Comparison of ENCODE assay signal across 9 cellular contexts in genomic region chr7:158495780-158496179, GRCh38.
A peak's percentile ranks its signal among the peaks of the same experiment; 100 is the strongest.
DNase-seq lines count a peak whose midpoint lies in the region; ATAC-seq, FAIRE-seq and TF ChIP-seq lines count a peak whose summit lies in the region.
"Had no signal": no experiment of that assay in that cellular context is flagged by ENCODE, and none has a peak within 500 bp of the region (broad histone marks: within the 10 kb centered on the region; RNA-seq: fewer than 3 reads in every experiment).

No MANE protein-coding gene starts in this region.

- in situ Hi-C loops in gastrocnemius medialis (cut with MboI; ENCODE audit: low sequenced_read_pairs in 4 of 4) = no loop called here

- DNase-seq in D721Med (ENCODE audit: insufficient read length, low spot score) (peak; percentile 53), H7 (peak; percentile 91), hepatocyte (ENCODE audit: low spot score) (peak; percentile 46), aorta (no peak), lower leg skin (ENCODE audit: low spot score in 2 of 2) (no peak), gastrocnemius medialis (no peak)
- no peak for DNase-seq in activated T-helper 1 cell treated with anti-CD3 and anti-CD28 coated beads, Interleukin-12 subunit alpha, Interleukin-12 subunit beta, Interleukin-2, Interleukin-4 antibody, amounts not matched to agents 30 ng/mL and 10 ng/mL and 1 ng/mL, durations not matched to agents 14 hours and 24 hours and 36 hours (ENCODE audit: low spot score)

- H3K4me1 ChIP-seq in OCI-LY1 (ENCODE audit: insufficient read depth, low read length, severe bottlenecking) (peaks cover 59% of the 10 kb centered on the region), hepatocyte (ENCODE audit: insufficient read depth) (peaks cover 14% of the 10 kb centered on the region), aorta (ENCODE audit: control insufficient read depth in 1 of 2, insufficient read depth in 2 of 2, low read length in 2 of 2) (no peaks in the 10 kb centered on the region), gastrocnemius medialis (no peaks in the 10 kb centered on the region)

- H3K4me3 ChIP-seq in H7 (ENCODE audit: insufficient read depth, low read depth, low read length) (no peak overlapping the region), OCI-LY1 (ENCODE audit: low read depth, low read length, poor library complexity, severe bottlenecking) (no peak overlapping the region), hepatocyte (no peak overlapping the region), aorta (ENCODE audit: low read length in 2 of 2) (no peak overlapping the region), lower leg skin (ENCODE audit: low read depth, poor library complexity, severe bottlenecking) (no peak overlapping the region), gastrocnemius medialis (no peak overlapping the region)

- H3K79me2 ChIP-seq in OCI-LY1 (ENCODE audit: insufficient read depth, low read length) (no peaks in the 10 kb centered on the region), hepatocyte (no peaks in the 10 kb centered on the region)

- ATAC-seq in aorta (ENCODE audit: low FRiP score) = no peak
- no peak for ATAC-seq in gastrocnemius medialis

- H2AFZ ChIP-seq in OCI-LY1 (ENCODE audit: low read length) = no peak overlapping the region
- H2AFZ ChIP-seq in hepatocyte = no peak overlapping the region

- TF ChIP-seq POLR2A in lower leg skin (IDR thresholded peaks at IDR 0.05) (no peak), gastrocnemius medialis (IDR thresholded peaks at IDR 0.05) (no peak)

- H3K9me2 ChIP-seq in OCI-LY1 (ENCODE audit: low read depth, low read length) = no peaks in the 10 kb centered on the region
- no peaks in the 10 kb centered on the region for H3K9me2 ChIP-seq in hepatocyte (replicated peaks; ENCODE audit: insufficient read depth)

- peak overlapping the region; percentile 11; the same call in 1 of the 2 replicates for H3K9ac ChIP-seq in OCI-LY1 (ENCODE audit: low read length)

- intact Hi-C loops in aorta (cut with DNase I) (no loop called here), lower leg skin (cut with DNase I; ENCODE audit: low total_unique reads) (no loop called here), gastrocnemius medialis (cut with DNase I; ENCODE audit: low total_unique reads) (no loop called here)
- intact Hi-C loops in activated T-helper 1 cell treated with anti-CD3 and anti-CD28 coated beads, Interleukin-12 subunit alpha, Interleukin-12 subunit beta, Interleukin-2, Interleukin-4 antibody, amounts not matched to agents 30 ng/mL and 10 ng/mL and 1 ng/mL, durations not matched to agents 14 hours and 24 hours and 36 hours (cut with micrococcal nuclease) = no loop called here

- no peak overlapping the region for H3K27ac Mint-ChIP-seq in activated T-helper 1 cell treated with anti-CD3 and anti-CD28 coated beads, Interleukin-12 subunit alpha, Interleukin-12 subunit beta, Interleukin-2, Interleukin-4 antibody, amounts not matched to agents 30 ng/mL and 10 ng/mL and 1 ng/mL, durations not matched to agents 14 hours and 24 hours and 36 hours

- H3K27me3 ChIP-seq in H7 (ENCODE audit: control insufficient read depth, insufficient read depth, low read length) = no peaks in the 10 kb centered on the region
- H3K27me3 ChIP-seq in OCI-LY1 (ENCODE audit: insufficient read depth, low read length) = no peaks in the 10 kb centered on the region
- peaks cover 10% of the 10 kb centered on the region for H3K27me3 ChIP-seq in hepatocyte
- H3K27me3 ChIP-seq in aorta (ENCODE audit: control insufficient read depth in 1 of 2, insufficient read depth in 2 of 2, low read length in 1 of 2) = no peaks in the 10 kb centered on the region
- H3K27me3 ChIP-seq in gastrocnemius medialis = peaks cover 0 to 9% (median 0%) of the 10 kb centered on the region in 3 donors

- H3K9me3 ChIP-seq in OCI-LY1 (ENCODE audit: low read length) (no peaks in the 10 kb centered on the region), hepatocyte (ENCODE audit: low read depth) (no peaks in the 10 kb centered on the region), aorta (ENCODE audit: control insufficient read depth, low read length) (no peaks in the 10 kb centered on the region), gastrocnemius medialis (no peaks in the 10 kb centered on the region)

- H3K9me3 Mint-ChIP-seq in activated T-helper 1 cell treated with anti-CD3 and anti-CD28 coated beads, Interleukin-12 subunit alpha, Interleukin-12 subunit beta, Interleukin-2, Interleukin-4 antibody, amounts not matched to agents 30 ng/mL and 10 ng/mL and 1 ng/mL, durations not matched to agents 14 hours and 24 hours and 36 hours = no peaks in the 10 kb centered on the region

- H4K20me1 ChIP-seq in OCI-LY1 (ENCODE audit: insufficient read depth, low read length) = no peaks in the 10 kb centered on the region
- H4K20me1 ChIP-seq in hepatocyte (ENCODE audit: insufficient read depth, poor library complexity, severe bottlenecking) = no peaks in the 10 kb centered on the region

- no peak overlapping the region for H3K4me3 Mint-ChIP-seq in activated T-helper 1 cell treated with anti-CD3 and anti-CD28 coated beads, Interleukin-12 subunit alpha, Interleukin-12 subunit beta, Interleukin-2, Interleukin-4 antibody, amounts not matched to agents 30 ng/mL and 10 ng/mL and 1 ng/mL, durations not matched to agents 14 hours and 24 hours and 36 hours

- no peaks in the 10 kb centered on the region for H3K36me3 ChIP-seq in H7 (replicated peaks; ENCODE audit: control insufficient read depth, insufficient read depth, low read length)
- no peaks in the 10 kb centered on the region for H3K36me3 ChIP-seq in OCI-LY1 (ENCODE audit: insufficient read depth, low read length)
- no peaks in the 10 kb centered on the region for H3K36me3 ChIP-seq in hepatocyte (replicated peaks; ENCODE audit: insufficient read depth, low read depth)
- no peaks in the 10 kb centered on the region for H3K36me3 ChIP-seq in aorta (ENCODE audit: control insufficient read depth in 1 of 2, insufficient read depth in 2 of 2, low read length in 1 of 2)
- H3K36me3 ChIP-seq in gastrocnemius medialis = no peaks in the 10 kb centered on the region

- H3K4me2 ChIP-seq in OCI-LY1 (ENCODE audit: low read length) = peak overlapping the region; percentile 22
- peak overlapping the region; percentile 14 for H3K4me2 ChIP-seq in hepatocyte

- H3K27ac ChIP-seq in OCI-LY1 (ENCODE audit: low read depth, low read length, poor library complexity, severe bottlenecking) (peak overlapping the region; percentile 77), hepatocyte (no peak overlapping the region), aorta (ENCODE audit: low read depth in 1 of 2, low read length in 2 of 2) (no peak overlapping the region), gastrocnemius medialis (no peak overlapping the region)
- H3K27ac ChIP-seq: HL-60 had no signal

- no peaks in the 10 kb centered on the region for H3K4me1 Mint-ChIP-seq in activated T-helper 1 cell treated with anti-CD3 and anti-CD28 coated beads, Interleukin-12 subunit alpha, Interleukin-12 subunit beta, Interleukin-2, Interleukin-4 antibody, amounts not matched to agents 30 ng/mL and 10 ng/mL and 1 ng/mL, durations not matched to agents 14 hours and 24 hours and 36 hours (ENCODE audit: low read depth)

- no peaks in the 10 kb centered on the region for H3K36me3 Mint-ChIP-seq in activated T-helper 1 cell treated with anti-CD3 and anti-CD28 coated beads, Interleukin-12 subunit alpha, Interleukin-12 subunit beta, Interleukin-2, Interleukin-4 antibody, amounts not matched to agents 30 ng/mL and 10 ng/mL and 1 ng/mL, durations not matched to agents 14 hours and 24 hours and 36 hours (ENCODE audit: low read depth)

- FAIRE-seq in D721Med (lab: Jason Lieb, UNC) = no peak

- TF ChIP-seq CTCF in D721Med (IDR thresholded peaks at IDR 0.05; ENCODE audit: insufficient read depth, missing control alignments) = peak; percentile 17
- TF ChIP-seq CTCF in OCI-LY1 (IDR thresholded peaks at IDR 0.05; ENCODE audit: low read length) = peak; percentile 71
- TF ChIP-seq CTCF in hepatocyte (IDR thresholded peaks at IDR 0.05; ENCODE audit: poor library complexity) = peak; percentile 26
- TF ChIP-seq CTCF in lower leg skin (IDR thresholded peaks at IDR 0.05) = no peak
- TF ChIP-seq CTCF in gastrocnemius medialis (IDR thresholded peaks at IDR 0.05 in 4 of 5, conservative IDR thresholded peaks at IDR 0.05 in 1 of 5) = no peak

- no peaks in the 10 kb centered on the region for H3K27me3 Mint-ChIP-seq in activated T-helper 1 cell treated with anti-CD3 and anti-CD28 coated beads, Interleukin-12 subunit alpha, Interleukin-12 subunit beta, Interleukin-2, Interleukin-4 antibody, amounts not matched to agents 30 ng/mL and 10 ng/mL and 1 ng/mL, durations not matched to agents 14 hours and 24 hours and 36 hours (ENCODE audit: insufficient read depth)

- H3F3A ChIP-seq in OCI-LY1 (ENCODE audit: insufficient read depth, low read length) = peaks cover 19% of the 10 kb centered on the region

- 18% methylated on average over 5 of the region's 6 CpGs for WGBS in hepatocyte (ENCODE audit: low lambda C conversion rate, missing lambda C conversion rate)
- 3 to 6% methylated on average over 6 of the region's 6 CpGs for WGBS in aorta, 2 donors
- WGBS in lower leg skin, 2 donors = 11 to 15% methylated on average over 6 of the region's 6 CpGs

Comparison
In these comparisons a context has a peak if more than half of its experiments do, and no peak if none do; other contexts are left out.
1. DNase-seq: peak in D721Med (single experiment), H7 (single experiment) and hepatocyte (single experiment); none in aorta (0 of 2), lower leg skin (0 of 2), gastrocnemius medialis (0 of 2) and activated T-helper 1 cell treated with anti-CD3 and anti-CD28 coated beads, Interleukin-12 subunit alpha, Interleukin-12 subunit beta, Interleukin-2, Interleukin-4 antibody, amounts not matched to agents 30 ng/mL and 10 ng/mL and 1 ng/mL, durations not matched to agents 14 hours and 24 hours and 36 hours (single experiment).
2. CTCF ChIP-seq: peak in D721Med (single experiment), OCI-LY1 (single experiment) and hepatocyte (single experiment); none in lower leg skin (0 of 3) and gastrocnemius medialis (0 of 5).